Comparison of ENCODE assay signal across 19 cellular contexts in the genomic region with DNA sequence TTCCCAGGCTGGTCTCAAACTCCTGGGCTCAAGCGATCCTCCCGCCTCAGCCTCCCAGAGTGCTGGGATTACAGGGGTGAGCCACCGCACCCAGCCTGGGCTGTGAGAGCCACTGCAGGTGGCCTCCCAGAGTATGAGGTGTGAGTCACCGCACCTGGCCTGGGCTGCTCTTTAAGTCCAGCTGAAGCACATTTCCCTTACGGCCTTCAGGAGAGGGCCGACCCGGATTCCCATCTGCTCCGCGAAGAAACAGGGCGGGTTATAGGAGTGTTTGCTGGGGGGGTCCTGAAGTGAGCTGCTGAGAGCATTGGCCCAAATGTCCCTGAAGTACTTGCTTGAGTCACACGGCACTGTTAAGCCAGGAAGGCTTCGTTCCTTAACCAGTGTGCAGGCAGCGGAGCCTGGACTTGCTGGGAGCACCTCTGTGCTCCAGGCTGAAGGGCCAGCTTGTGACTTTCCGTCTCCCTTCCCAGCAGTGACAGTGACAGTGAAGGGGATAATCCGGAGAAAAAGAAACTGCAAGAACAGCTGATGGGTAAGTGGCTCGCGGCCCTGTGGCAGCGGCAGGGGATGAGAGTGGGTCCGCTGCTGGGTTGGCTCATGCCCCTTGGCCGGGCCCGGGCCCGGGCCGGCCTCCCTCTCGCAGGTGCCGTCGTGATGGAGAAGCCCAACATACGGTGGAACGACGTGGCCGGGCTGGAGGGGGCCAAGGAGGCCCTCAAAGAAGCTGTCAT. TPM values are rescaled to one million over a fixed set of nuclear protein-coding genes. Genes with fewer than 3 reads are reported as not detected.
A peak's percentile ranks its signal among the peaks of the same experiment; 100 is the strongest.
DNase-seq lines count a peak whose midpoint lies in the region; ATAC-seq, FAIRE-seq and TF ChIP-seq lines count a peak whose summit lies in the region.
"Had no signal": no experiment of that assay in that cellular context is flagged by ENCODE, and none has a peak within 500 bp of the region (broad histone marks: within the 10 kb centered on the region; RNA-seq: fewer than 3 reads in every experiment).

No MANE protein-coding gene starts in this region.

- H3K36me3 ChIP-seq in osteoblast (ENCODE audit: insufficient read depth, low read length) = peaks cover 92% of the 10 kb centered on the region
- H3K36me3 ChIP-seq in naive thymus-derived CD4-positive, alpha-beta T cell (ENCODE audit: control insufficient read depth in 2 of 3, insufficient read depth in 3 of 3, low read length in 3 of 3) = peaks cover 27 to 90% (median 43%) of the 10 kb centered on the region in 3 experiments

- H3K79me1 ChIP-seq in H9 (ENCODE audit: insufficient read depth, low read depth, low read length, poor library complexity, severe bottlenecking) = peaks cover 7% of the 10 kb centered on the region

- no peak overlapping the region for H3K18ac ChIP-seq in H9 (ENCODE audit: insufficient read length, low read depth, low read length)

- H3K27ac Mint-ChIP-seq in H9 = peak overlapping the region in 2 of 3 experiments; percentile 44 to 79; a peak in 2 of 7 replicates
- H3K27ac Mint-ChIP-seq in chondrocyte (ENCODE audit: unreplicated experiment) = no peak overlapping the region
- H3K27ac Mint-ChIP-seq in naive thymus-derived CD4-positive, alpha-beta T cell = no peak overlapping the region
- H3K27ac Mint-ChIP-seq in stimulated activated memory B cell treated with anti-CD40 and anti-IgM and Interleukin-4, amounts not matched to agents 10 μg/mL and 1 μg/mL and 100 μg/mL, for 72 hours = no peak overlapping the region

- no peaks in the 10 kb centered on the region for H3K4me1 ChIP-seq in H9 (ENCODE audit: insufficient read depth, low read length)
- no peaks in the 10 kb centered on the region for H3K4me1 ChIP-seq in osteoblast (ENCODE audit: insufficient read depth, low read length)
- peaks cover 0 to 3% of the 10 kb centered on the region in 2 donors for H3K4me1 ChIP-seq in naive thymus-derived CD4-positive, alpha-beta T cell (ENCODE audit: control insufficient read depth in 2 of 2, insufficient read depth in 2 of 2, low read length in 2 of 2)

- no peak overlapping the region for H3K4ac ChIP-seq in H9 (ENCODE audit: low read depth, low read length)

- no peaks in the 10 kb centered on the region for H3K9me3 ChIP-seq in H9 (ENCODE audit: control insufficient read depth, low read depth, low read length)
- no peaks in the 10 kb centered on the region for H3K9me3 ChIP-seq in osteoblast (ENCODE audit: low read depth, low read length)
- no peaks in the 10 kb centered on the region for H3K9me3 ChIP-seq in naive thymus-derived CD4-positive, alpha-beta T cell (ENCODE audit: control insufficient read depth in 2 of 3, low read length in 3 of 3)

- H2BK20ac ChIP-seq in H9 (ENCODE audit: low read depth, low read length, poor library complexity, severe bottlenecking) = no peak overlapping the region

- H3K36me3 Mint-ChIP-seq in H9 (ENCODE audit: insufficient read depth in 1 of 3, low read depth in 3 of 3) = peaks cover 48 to 87% (median 77%) of the 10 kb centered on the region in 3 experiments
- peaks cover 35% of the 10 kb centered on the region for H3K36me3 Mint-ChIP-seq in chondrocyte (ENCODE audit: low read depth)
- peaks cover 6 to 35% (median 13%) of the 10 kb centered on the region in 5 donors for H3K36me3 Mint-ChIP-seq in naive thymus-derived CD4-positive, alpha-beta T cell
- peaks cover 45% of the 10 kb centered on the region for H3K36me3 Mint-ChIP-seq in stimulated activated memory B cell treated with anti-CD40 and anti-IgM and Interleukin-4, amounts not matched to agents 10 μg/mL and 1 μg/mL and 100 μg/mL, for 72 hours

- H3K27ac ChIP-seq in H9 (ENCODE audit: insufficient read length, low read depth, low read length) (no peak overlapping the region), osteoblast (ENCODE audit: low read depth, low read length) (no peak overlapping the region)
- H3K27ac ChIP-seq in naive thymus-derived CD4-positive, alpha-beta T cell (ENCODE audit: low read depth, low read length) = no peak overlapping the region
- H3K27ac ChIP-seq: C4-2B, HL-60 had no signal

- CTCF ChIA-PET in naive thymus-derived CD4-positive, alpha-beta T cell (lab: Charles Lee) = interaction anchor here (0.6 to 0.9 kb wide), 2 partner anchors 168 to 468 kb away, joined by 3 to 6 read pairs; no protein-coding TSS in a partner anchor

- H3K27me3 Mint-ChIP-seq in H9 (ENCODE audit: low read depth) (no peaks in the 10 kb centered on the region), chondrocyte (ENCODE audit: low read depth) (no peaks in the 10 kb centered on the region)
- no peaks in the 10 kb centered on the region for H3K27me3 Mint-ChIP-seq in naive thymus-derived CD4-positive, alpha-beta T cell
- no peaks in the 10 kb centered on the region for H3K27me3 Mint-ChIP-seq in stimulated activated memory B cell treated with anti-CD40 and anti-IgM and Interleukin-4, amounts not matched to agents 10 μg/mL and 1 μg/mL and 100 μg/mL, for 72 hours

- no peak overlapping the region for H3K4me3 Mint-ChIP-seq in H9
- no peak overlapping the region for H3K4me3 Mint-ChIP-seq in chondrocyte (ENCODE audit: unreplicated experiment)
- H3K4me3 Mint-ChIP-seq in naive thymus-derived CD4-positive, alpha-beta T cell = no peak overlapping the region
- no peak overlapping the region for H3K4me3 Mint-ChIP-seq in stimulated activated memory B cell treated with anti-CD40 and anti-IgM and Interleukin-4, amounts not matched to agents 10 μg/mL and 1 μg/mL and 100 μg/mL, for 72 hours

- no peaks in the 10 kb centered on the region for H3K23me2 ChIP-seq in H9 (ENCODE audit: insufficient read length, low read depth, low read length, poor library complexity, severe bottlenecking)

- POLR2A ChIA-PET in naive thymus-derived CD4-positive, alpha-beta T cell (lab: Charles Lee) = interaction anchor here (0.8 to 1.3 kb wide), 3 partner anchors 10 to 409 kb away, joined by 3 to 6 read pairs (median 5); no protein-coding TSS in a partner anchor

- intact Hi-C loops in naive thymus-derived CD4-positive, alpha-beta T cell (cut with micrococcal nuclease) = no loop called here

- no peak overlapping the region for H3K56ac ChIP-seq in H9 (ENCODE audit: insufficient read length, low read depth, low read length)

- no peak overlapping the region for H4K91ac ChIP-seq in H9 (ENCODE audit: insufficient read length, low read depth, low read length)

- H4K5ac ChIP-seq in H9 (ENCODE audit: insufficient read length, low read depth, low read length) = no peak overlapping the region

- H3K27me3 ChIP-seq in H9 (ENCODE audit: insufficient read depth, low read length) = no peaks in the 10 kb centered on the region
- H3K27me3 ChIP-seq in osteoblast (ENCODE audit: insufficient read depth, low read length) = no peaks in the 10 kb centered on the region
- H3K27me3 ChIP-seq in naive thymus-derived CD4-positive, alpha-beta T cell (ENCODE audit: control insufficient read depth in 2 of 2, insufficient read depth in 2 of 2, low read length in 2 of 2) = no peaks in the 10 kb centered on the region

- no peak overlapping the region for H3K4me3 ChIP-seq in osteoblast (ENCODE audit: insufficient read depth, low read length)
- H3K4me3 ChIP-seq in naive thymus-derived CD4-positive, alpha-beta T cell (ENCODE audit: low read length) = no peak overlapping the region

- no peak for ATAC-seq in HG03571 (IDR thresholded peaks at IDR 0.05; ENCODE audit: unreplicated experiment)
- no peak for ATAC-seq in naive thymus-derived CD4-positive, alpha-beta T cell
- no peak for ATAC-seq in stimulated activated memory B cell treated with anti-CD40 and anti-IgM and Interleukin-4, amounts not matched to agents 10 μg/mL and 1 μg/mL and 100 μg/mL, for 72 hours

- H3K14ac ChIP-seq in H9 (ENCODE audit: insufficient read depth, low read length) = no peak overlapping the region

- no peak overlapping the region for H2BK12ac ChIP-seq in H9 (ENCODE audit: insufficient read length, low read depth, low read length)

- H2BK5ac ChIP-seq in H9 (ENCODE audit: insufficient read length, low read length) = no peak overlapping the region

- no peak overlapping the region for H2BK15ac ChIP-seq in H9 (ENCODE audit: low read depth, low read length)

- H2BK120ac ChIP-seq in H9 (ENCODE audit: low read depth, low read length, poor library complexity, severe bottlenecking) = no peak overlapping the region

- peak; percentile 55 for DNase-seq in COLO668 (lab: John Stamatoyannopoulos, UW; ENCODE audit: unreplicated experiment)
- no peak for DNase-seq in H9
- DNase-seq in chondrocyte (ENCODE audit: low spot score) = peak; percentile 77
- DNase-seq in osteoblast (ENCODE audit: insufficient read length, low spot score, missing footprints) = peak; percentile 34
- DNase-seq in urothelium cell line (ENCODE audit: low spot score) = no peak
- DNase-seq in naive thymus-derived CD4-positive, alpha-beta T cell = no peak
- DNase-seq: DMS153; NCI-H1105 treated with DMSO at 0.1 percent for 48 hours; NCI-H187; NCI-H69; NK-92 treated with Interleukin-12 subunit alpha and Interleukin-12 subunit beta, amount 100 ng/mL, for 24 hours had no signal

- no peak overlapping the region for H4K8ac ChIP-seq in H9 (replicated peaks; ENCODE audit: insufficient read length, low read depth, low read length)

- H3T11ph ChIP-seq in H9 (ENCODE audit: low read length) = no peak overlapping the region

- no CpG with 5 or more reads among the region's 30 CpGs for WGBS in H9 (ENCODE audit: extremely low coverage, insufficient read length, low lambda C conversion rate)

- H3K4me1 Mint-ChIP-seq in H9 (no peaks in the 10 kb centered on the region), chondrocyte (ENCODE audit: low read depth) (peaks cover under 1% of the 10 kb centered on the region)
- H3K4me1 Mint-ChIP-seq in naive thymus-derived CD4-positive, alpha-beta T cell = peaks cover 5 to 24% (median 17%) of the 10 kb centered on the region in 7 donors
- peaks cover 32% of the 10 kb centered on the region for H3K4me1 Mint-ChIP-seq in stimulated activated memory B cell treated with anti-CD40 and anti-IgM and Interleukin-4, amounts not matched to agents 10 μg/mL and 1 μg/mL and 100 μg/mL, for 72 hours

- FAIRE-seq in urothelium cell line (lab: Jason Lieb, UNC) = no peak
- FAIRE-seq: GM19239, H54, HTR-8/SVneo had no signal

- no peaks in the 10 kb centered on the region for H3K9me3 Mint-ChIP-seq in H9
- no peaks in the 10 kb centered on the region for H3K9me3 Mint-ChIP-seq in chondrocyte (ENCODE audit: low read depth)
- H3K9me3 Mint-ChIP-seq in naive thymus-derived CD4-positive, alpha-beta T cell = no peaks in the 10 kb centered on the region
- no peaks in the 10 kb centered on the region for H3K9me3 Mint-ChIP-seq in stimulated activated memory B cell treated with anti-CD40 and anti-IgM and Interleukin-4, amounts not matched to agents 10 μg/mL and 1 μg/mL and 100 μg/mL, for 72 hours

- no peak overlapping the region for H3K23ac ChIP-seq in H9 (ENCODE audit: insufficient read length, low read depth, low read length)

- no peak overlapping the region for H3K4me2 ChIP-seq in H9 (ENCODE audit: insufficient read depth, insufficient read length, low read length)
- H3K4me2 ChIP-seq in osteoblast (ENCODE audit: insufficient read depth, low read length) = no peak overlapping the region

- no peak overlapping the region for H2AK5ac ChIP-seq in H9 (ENCODE audit: insufficient read length, low read length)

- H4K20me1 ChIP-seq in H9 (ENCODE audit: control insufficient read depth, insufficient read depth, insufficient read length) (no peaks in the 10 kb centered on the region), osteoblast (ENCODE audit: insufficient read depth, low read length) (peaks cover 32% of the 10 kb centered on the region)

- TF ChIP-seq CTCF in H9 (conservative IDR thresholded peaks at IDR 0.05) (no peak), chondrocyte (IDR thresholded peaks at IDR 0.05) (no peak), osteoblast (IDR thresholded peaks at IDR 0.05; ENCODE audit: extremely low read depth, low read depth, low read length) (no peak)

- H2AFZ ChIP-seq in H9 (ENCODE audit: low read length) (no peak overlapping the region), osteoblast (ENCODE audit: low read length) (no peak overlapping the region)

- no peak overlapping the region for H3K9ac ChIP-seq in H9 (ENCODE audit: extremely low read depth, insufficient read length, low read length)

- H3K79me2 ChIP-seq in H9 (ENCODE audit: insufficient read depth, low read length) = no peaks in the 10 kb centered on the region
- H3K79me2 ChIP-seq in osteoblast (ENCODE audit: insufficient read depth, low read length) = peaks cover 84% of the 10 kb centered on the region

RNA-seq across cellular contexts. Expression of gene VPS4A, which starts 7.2 kb away (rescaled TPM):
- total RNA-seq in H9 (2021) (27.1 and 28.3 TPM in 2 replicates), chondrocyte (27.3 to 30.5 TPM (median 29.2 TPM) in 3 replicates), osteoblast (31.8 and 32.6 TPM in 2 replicates)
- total RNA-seq in naive thymus-derived CD4-positive, alpha-beta T cell = 10 to 100 TPM; 36.7 to 53.7 (median 46.9) TPM
- polyA plus RNA-seq in naive thymus-derived CD4-positive, alpha-beta T cell = 10 to 100 TPM; 29.7 to 44.4 TPM

RNA-seq across cellular contexts. Expression of gene PDF, which starts 12.0 kb away (rescaled TPM):
- total RNA-seq in H9 (2021) = 36.3 and 36.4 TPM in 2 replicates
- total RNA-seq in chondrocyte = 11.5 to 16.2 TPM (median 15.3 TPM) in 3 replicates
- 11.2 and 13.0 TPM in 2 replicates for total RNA-seq in osteoblast
- 10 to 100 TPM in 2 of 5 experiments, 1 to 10 TPM in 3; 4.6 to 11.8 (median 9.5) TPM for total RNA-seq in naive thymus-derived CD4-positive, alpha-beta T cell
- polyA plus RNA-seq in naive thymus-derived CD4-positive, alpha-beta T cell = 10 to 100 TPM; 15.9 to 24.5 TPM

RNA-seq across cellular contexts. Expression of gene COG8, which starts 21.0 kb away (rescaled TPM):
- total RNA-seq in H9 (2021) (52.3 and 55.3 TPM in 2 replicates), chondrocyte (34.1 to 45.7 TPM (median 36.8 TPM) in 3 replicates), osteoblast (34.0 and 38.6 TPM in 2 replicates)
- 10 to 100 TPM; 29.5 to 73.7 (median 37.4) TPM for total RNA-seq in naive thymus-derived CD4-positive, alpha-beta T cell
- 10 to 100 TPM; 38.7 to 52.0 TPM for polyA plus RNA-seq in naive thymus-derived CD4-positive, alpha-beta T cell

RNA-seq across cellular contexts. Expression of gene NIP7, which starts 21.2 kb away (rescaled TPM):
- 72.8 and 75.8 TPM in 2 replicates for total RNA-seq in H9 (2021)
- 17.2 to 28.8 TPM (median 18.6 TPM) in 3 replicates for total RNA-seq in chondrocyte
- total RNA-seq in osteoblast = 20.6 and 22.8 TPM in 2 replicates
- 10 to 100 TPM; 22.1 to 40.9 (median 30.3) TPM for total RNA-seq in naive thymus-derived CD4-positive, alpha-beta T cell
- polyA plus RNA-seq in naive thymus-derived CD4-positive, alpha-beta T cell = 10 to 100 TPM; 19.5 to 20.2 TPM

RNA-seq across cellular contexts. Expression of gene TMED6, which starts 33.2 kb away (rescaled TPM):
- 0.31 TPM in 1 of 2 replicates, not detected in the other for total RNA-seq in H9 (2021)
- total RNA-seq in chondrocyte = 0.38 to 0.65 TPM (median 0.55 TPM) in 3 replicates
- total RNA-seq in osteoblast = 0.29 and 0.72 TPM in 2 replicates
- total RNA-seq in naive thymus-derived CD4-positive, alpha-beta T cell = 1 to 10 TPM; 1.8 to 6.3 (median 2.9) TPM
- polyA plus RNA-seq in naive thymus-derived CD4-positive, alpha-beta T cell = under 1 TPM in 1 of 2 donors, not detected in 1; 0.21 TPM
- total RNA-seq: RPMI7951 had no signal

Comparison
In these comparisons a context has a peak if more than half of its experiments do, and no peak if none do; other contexts are left out.
1. DNase-seq: peak in COLO668 (single experiment), chondrocyte (single experiment) and osteoblast (single experiment); none in H9 (single experiment), urothelium cell line (single experiment) and naive thymus-derived CD4-positive, alpha-beta T cell (0 of 9).
2. H3K27ac Mint-ChIP-seq: peak in H9 (2 of 3); none in chondrocyte (single experiment), naive thymus-derived CD4-positive, alpha-beta T cell (0 of 9) and stimulated activated memory B cell treated with anti-CD40 and anti-IgM and Interleukin-4, amounts not matched to agents 10 μg/mL and 1 μg/mL and 100 μg/mL, for 72 hours (single experiment).